8 cellular contexts compared by ENCODE assay signal in the genomic region with DNA sequence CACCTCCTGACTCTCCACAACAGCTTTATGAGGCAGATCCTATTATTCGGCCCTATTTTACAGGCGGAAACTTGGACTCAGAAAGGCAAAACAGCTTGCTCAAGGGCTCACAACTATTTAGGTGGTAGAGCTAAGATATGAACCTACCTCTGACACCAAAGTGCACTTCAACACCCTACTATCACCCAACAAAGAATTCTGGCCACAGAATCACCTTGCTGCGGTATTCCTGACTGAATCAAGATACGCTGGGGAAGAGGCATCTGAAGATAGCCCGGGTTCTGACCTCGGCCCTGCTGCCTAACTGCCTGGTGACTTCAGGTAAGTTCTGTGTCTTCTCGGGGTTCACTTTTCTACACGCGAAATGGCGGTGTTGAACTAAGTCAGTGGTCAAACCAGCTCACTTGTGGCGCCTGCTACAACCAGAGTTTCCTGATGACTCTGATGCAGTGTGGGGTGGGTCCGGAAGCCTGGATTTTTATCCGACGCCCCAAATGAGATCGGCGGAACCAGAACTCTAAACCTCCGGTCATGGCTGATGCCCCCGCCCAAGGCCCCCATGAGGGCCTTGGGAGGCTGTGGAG. TPM values are rescaled to one million over a fixed set of nuclear protein-coding genes. Genes with fewer than 3 reads are reported as not detected.
DNase-seq lines count a peak whose midpoint lies in the region; ATAC-seq and TF ChIP-seq lines count a peak whose summit lies in the region.

No MANE protein-coding gene starts in this region.

- H3K9me3 ChIP-seq in ectodermal cell (ENCODE audit: control insufficient read depth, low read length), result no peaks in the 10 kb centered on the region
- no peaks in the 10 kb centered on the region for H3K9me3 ChIP-seq in neuronal stem cell (replicated peaks in 1 of 2; ENCODE audit: control insufficient read depth in 2 of 2, insufficient read depth in 1 of 2, low read depth in 1 of 2, low read length in 2 of 2)

- in situ Hi-C loops in GM13976 (cut with MboI; ENCODE audit: low sequenced_read_pairs, unreplicated experiment), result no loop called here

- H4K8ac ChIP-seq in neuronal stem cell (ENCODE audit: low read depth, low read length), result peak overlapping the region; percentile 66

- H2AFZ ChIP-seq in neuronal stem cell (ENCODE audit: low read length), result peak overlapping the region; percentile 88

- peak overlapping the region; percentile 86 for H3K27ac ChIP-seq in ectodermal cell (ENCODE audit: insufficient read depth, low read depth, low read length, poor library complexity, severe bottlenecking)
- H3K27ac ChIP-seq in neuronal stem cell (replicated peaks; ENCODE audit: low read length), result no peak overlapping the region

- peak overlapping the region; percentile 33 for H2BK5ac ChIP-seq in neuronal stem cell (ENCODE audit: low read length)

- TF ChIP-seq CTCF in GM13976 (IDR thresholded peaks at IDR 0.05; ENCODE audit: borderline replicate concordance, control extremely low read depth, extremely low read depth, insufficient read depth, missing control alignments) (no peak), NB4 (IDR thresholded peaks at IDR 0.05; ENCODE audit: low read depth, low read length) (no peak)

- H3K4me3 ChIP-seq in NB4 (ENCODE audit: low read depth, low read length), result peak overlapping the region; percentile 97
- H3K4me3 ChIP-seq in ectodermal cell (ENCODE audit: insufficient read depth, low read depth, low read length), result peak overlapping the region; percentile 77
- peak overlapping the region; percentile 61 to 97 for H3K4me3 ChIP-seq in neuronal stem cell (ENCODE audit: low read length in 2 of 2)

- H3K4me2 ChIP-seq in neuronal stem cell (ENCODE audit: insufficient read depth, low read length, poor library complexity, severe bottlenecking), result peak overlapping the region; percentile 89

- H3K79me1 ChIP-seq in neuronal stem cell (ENCODE audit: low read depth, low read length), result peaks cover 3% of the 10 kb centered on the region

- 11% methylated on average over 18 of the region's 18 CpGs for WGBS in ectodermal cell, 2 experiments
- no CpG with 5 or more reads among the region's 18 CpGs for WGBS in neuronal stem cell (ENCODE audit: extremely low coverage in 2 of 2, insufficient read length in 2 of 2, insufficient replicate concordance in 1 of 2), 2 donors

- H3K9ac ChIP-seq in neuronal stem cell (ENCODE audit: low read depth, low read length, poor library complexity), result peak overlapping the region; percentile 87

- H3K4ac ChIP-seq in neuronal stem cell (ENCODE audit: low read length), result no peak overlapping the region

- no peaks in the 10 kb centered on the region for H3K27me3 ChIP-seq in ectodermal cell (ENCODE audit: control insufficient read depth, insufficient read depth, low read length, poor library complexity, severe bottlenecking)
- no peaks in the 10 kb centered on the region for H3K27me3 ChIP-seq in neuronal stem cell (ENCODE audit: control insufficient read depth in 3 of 3, insufficient read depth in 3 of 3, low read depth in 1 of 3, low read length in 3 of 3)

- H3K4me1 ChIP-seq in ectodermal cell (ENCODE audit: control insufficient read depth, insufficient read depth, low read length), result peaks cover 12% of the 10 kb centered on the region
- peaks cover 6 to 11% of the 10 kb centered on the region in 2 donors for H3K4me1 ChIP-seq in neuronal stem cell (ENCODE audit: control insufficient read depth in 2 of 2, insufficient read depth in 1 of 2, low read depth in 1 of 2, low read length in 2 of 2)

- H2BK12ac ChIP-seq in neuronal stem cell (ENCODE audit: low read length), result no peak overlapping the region

- DNase-seq in GM13976 (ENCODE audit: low spot score) (peak; percentile 7), NB4 (ENCODE audit: low read depth) (no peak), neuronal stem cell (ENCODE audit: low spot score) (no peak), NCI-H1417 (lab: John Stamatoyannopoulos, UW) (no peak)

- TF ChIP-seq POLR2A in NB4 (IDR thresholded peaks at IDR 0.05; ENCODE audit: extremely low read depth, insufficient read length), result no peak

- H2AK5ac ChIP-seq in neuronal stem cell (ENCODE audit: low read depth, low read length), result no peak overlapping the region

- H2BK15ac ChIP-seq in neuronal stem cell (ENCODE audit: low read length), result no peak overlapping the region

- ATAC-seq in HG02970 (IDR thresholded peaks at IDR 0.05; ENCODE audit: low FRiP score, unreplicated experiment) (no peak), GM19035 (IDR thresholded peaks at IDR 0.05; ENCODE audit: unreplicated experiment) (no peak), HG02885 (IDR thresholded peaks at IDR 0.05; ENCODE audit: poor library complexity, unreplicated experiment) (no peak)

- H3K14ac ChIP-seq in neuronal stem cell (ENCODE audit: low read length), result no peak overlapping the region

- H3K23ac ChIP-seq in neuronal stem cell (ENCODE audit: low read depth, low read length, poor library complexity), result peak overlapping the region; percentile 71

- H3K18ac ChIP-seq in neuronal stem cell (ENCODE audit: low read length), result peak overlapping the region; percentile 89

- H4K91ac ChIP-seq in neuronal stem cell (ENCODE audit: low read depth, low read length, poor library complexity), result no peak overlapping the region

- H2BK120ac ChIP-seq in neuronal stem cell (ENCODE audit: low read depth, low read length), result peak overlapping the region; percentile 12

- H3K36me3 ChIP-seq in ectodermal cell (ENCODE audit: control insufficient read depth, insufficient read depth, low read length), result no peaks in the 10 kb centered on the region
- H3K36me3 ChIP-seq in neuronal stem cell (replicated peaks in 1 of 2; ENCODE audit: control insufficient read depth in 2 of 2, insufficient read depth in 2 of 2, low read length in 2 of 2), result no peaks in the 10 kb centered on the region

RNA-seq across cellular contexts. Expression of gene PEF1, which starts 0.6 kb away (rescaled TPM):
- polyA plus RNA-seq in ectodermal cell (2013, experiment 1 of 4), result 54.4 TPM
- polyA plus RNA-seq in ectodermal cell (2013, experiment 2 of 4), result 51.9 TPM
- polyA plus RNA-seq in ectodermal cell (2013, experiment 3 of 4), result 40.6 TPM
- 46.1 TPM for polyA plus RNA-seq in ectodermal cell (2013, experiment 4 of 4)
- 43.1 TPM for polyA plus RNA-seq in neuronal stem cell (2013, experiment 1 of 2)
- polyA plus RNA-seq in neuronal stem cell (2013, experiment 2 of 2), result 43.8 TPM

RNA-seq across cellular contexts. Expression of gene HCRTR1, which starts 26.6 kb away (rescaled TPM):
- not detected for polyA plus RNA-seq in ectodermal cell (2013, experiment 1 of 4)
- not detected for polyA plus RNA-seq in ectodermal cell (2013, experiment 2 of 4)
- not detected for polyA plus RNA-seq in ectodermal cell (2013, experiment 3 of 4)
- not detected for polyA plus RNA-seq in ectodermal cell (2013, experiment 4 of 4)
- polyA plus RNA-seq in neuronal stem cell (2013, experiment 1 of 2), result 0.28 TPM
- 0.22 TPM for polyA plus RNA-seq in neuronal stem cell (2013, experiment 2 of 2)

RNA-seq across cellular contexts. Expression of gene COL16A1, which starts 59.7 kb away (rescaled TPM):
- 4.4 TPM for polyA plus RNA-seq in ectodermal cell (2013, experiment 1 of 4)
- polyA plus RNA-seq in ectodermal cell (2013, experiment 2 of 4), result 8.0 TPM
- polyA plus RNA-seq in ectodermal cell (2013, experiment 3 of 4), result 3.7 TPM
- polyA plus RNA-seq in ectodermal cell (2013, experiment 4 of 4), result 6.2 TPM
- 1.2 TPM for polyA plus RNA-seq in neuronal stem cell (2013, experiment 1 of 2)
- 1.3 TPM for polyA plus RNA-seq in neuronal stem cell (2013, experiment 2 of 2)
